Comparison of ENCODE assay signal across 8 cellular contexts in genomic region chr12:64273527-64274403, GRCh38. TPM values are rescaled to one million over a fixed set of nuclear protein-coding genes. Genes with fewer than 3 reads are reported as not detected.
DNase-seq lines count a peak whose midpoint lies in the region; ATAC-seq and TF ChIP-seq lines count a peak whose summit lies in the region.

No MANE protein-coding gene starts in this region.

- no peak overlapping the region for H3K27ac Mint-ChIP-seq in Caco-2 (ENCODE audit: unreplicated experiment)

- H3K9me3 Mint-ChIP-seq in Caco-2 (ENCODE audit: unreplicated experiment), result no peaks in the 10 kb centered on the region

- H3K36me3 ChIP-seq in Caco-2 (ENCODE audit: control insufficient read depth, insufficient read depth, low read length), result no peaks in the 10 kb centered on the region
- no peaks in the 10 kb centered on the region for H3K36me3 ChIP-seq in liver (ENCODE audit: control insufficient read depth in 4 of 4, insufficient read depth in 3 of 4, low read depth in 1 of 4, low read length in 3 of 4)
- no peaks in the 10 kb centered on the region for H3K36me3 ChIP-seq in body of pancreas (replicated peaks in 1 of 2; ENCODE audit: insufficient read depth in 1 of 2, low read depth in 2 of 2)

- intact Hi-C loops in Caco-2 (cut with micrococcal nuclease; ENCODE audit: unreplicated experiment) (loop anchor here (1.0 to 5.0 kb wide), 3 partner anchors 49 to 131 kb away; partner anchors contain the start of gene XPOT), body of pancreas (cut with DNase I) (no loop called here)

- BruUV-seq in Caco-2 (replicated peaks; lab: Mats Ljungman, UMichigan), result no TSS peak

- H3K4me1 ChIP-seq in Caco-2 (no peaks in the 10 kb centered on the region), liver (ENCODE audit: control insufficient read depth in 4 of 4, insufficient read depth in 4 of 4, low read length in 3 of 4) (no peaks in the 10 kb centered on the region), body of pancreas (no peaks in the 10 kb centered on the region)

- H3K9ac ChIP-seq in liver (ENCODE audit: low read depth in 1 of 2, low read length in 2 of 2), result no peak overlapping the region

- peak; percentile 58 to 73 for TF ChIP-seq RAD21 in liver (IDR thresholded peaks at IDR 0.05)

- DNase-seq in Caco-2 (peak in 1 of 2 experiments; percentile 30), body of pancreas (no peak), dedifferentiated amniotic fluid mesenchymal stem cell (ENCODE audit: extremely low spot score) (no peak)
- DNase-seq in Jurkat, Clone E6-1 (ENCODE audit: low read depth, low spot score), result peak; percentile 24
- DNase-seq in activated CD4-positive, alpha-beta T cell treated with anti-CD3 and anti-CD28 coated beads, Interleukin-2, amount 50 U/mL, for 48 hours, result peak; percentile 5 to 28
- DNase-seq in stimulated activated CD4-positive, alpha-beta T cell treated with anti-CD3 and anti-CD28 coated beads, Interleukin-1b, Interleukin-23, amount 100 ng/mL, for 48 hours, result no peak

- no peaks in the 10 kb centered on the region for H3K4me1 Mint-ChIP-seq in Caco-2 (ENCODE audit: low read depth, unreplicated experiment)

- H3K9me3 ChIP-seq in Caco-2, result no peaks in the 10 kb centered on the region
- no peaks in the 10 kb centered on the region for H3K9me3 ChIP-seq in liver (ENCODE audit: control insufficient read depth in 4 of 4, low read length in 3 of 4)
- no peaks in the 10 kb centered on the region for H3K9me3 ChIP-seq in body of pancreas

- H3K27me3 ChIP-seq in Caco-2 (replicated peaks; ENCODE audit: control insufficient read depth, insufficient read depth, low read length) (no peaks in the 10 kb centered on the region), liver (ENCODE audit: control insufficient read depth in 4 of 4, insufficient read depth in 4 of 4, low read length in 3 of 4) (no peaks in the 10 kb centered on the region), body of pancreas (no peaks in the 10 kb centered on the region)

- peak; percentile 60 for ATAC-seq in GM19324 (IDR thresholded peaks at IDR 0.05; ENCODE audit: low FRiP score, unreplicated experiment)
- no peak for ATAC-seq in body of pancreas

- no peaks in the 10 kb centered on the region for H3K36me3 Mint-ChIP-seq in Caco-2 (ENCODE audit: insufficient read depth, unreplicated experiment)

- TF ChIP-seq POLR2A in body of pancreas (IDR thresholded peaks at IDR 0.05), result no peak

- H3K4me3 ChIP-seq in Caco-2 (ENCODE audit: low read depth, low read length) (no peak overlapping the region), liver (ENCODE audit: low read depth in 1 of 3, low read length in 3 of 3) (no peak overlapping the region), body of pancreas (no peak overlapping the region)
- H3K4me3 ChIP-seq in Jurkat, Clone E6-1 (ENCODE audit: low read length), result no peak overlapping the region

- 75% methylated on average over 11 of the region's 11 CpGs for WGBS in liver
- 63 to 75% methylated on average over 11 of the region's 11 CpGs for WGBS in body of pancreas, 2 donors

- POLR2A ChIA-PET in Caco-2 (lab: Charles Lee), result interaction anchor here (0.6 kb wide), 1 partner anchor 115 kb away, joined by 7 read pairs; no protein-coding TSS in a partner anchor

- H3K27me3 Mint-ChIP-seq in Caco-2 (ENCODE audit: insufficient read depth, unreplicated experiment), result no peaks in the 10 kb centered on the region

- H3K4me3 Mint-ChIP-seq in Caco-2 (ENCODE audit: unreplicated experiment), result no peak overlapping the region

- CTCF ChIA-PET in Caco-2 (lab: Charles Lee), result no interaction called here

- TF ChIP-seq CTCF in Caco-2 (IDR thresholded peaks at IDR 0.05; ENCODE audit: insufficient read depth in 1 of 2, low read depth in 1 of 2, low read length in 1 of 2, severe bottlenecking in 1 of 2, unreplicated experiment in 1 of 2), result peak; percentile 30 to 41
- peak; percentile 32 for TF ChIP-seq CTCF in liver (IDR thresholded peaks at IDR 0.05; ENCODE audit: low read depth, low read length, missing input control)
- peak in 3 of 7 experiments; percentile 13 to 22 (median 14) for TF ChIP-seq CTCF in body of pancreas (IDR thresholded peaks at IDR 0.05)

- H3K27ac ChIP-seq in liver (ENCODE audit: low read depth in 1 of 2, low read length in 2 of 2) (no peak overlapping the region), body of pancreas (no peak overlapping the region)

TF ChIP-seq in liver, 16 proteins besides CTCF, POLR2A, EP300 and RAD21:
- TF ChIP-seq RXRA (IDR thresholded peaks at IDR 0.05) (no peak), JUND (IDR thresholded peaks at IDR 0.05) (no peak), TAF1 (conservative IDR thresholded peaks at IDR 0.05) (no peak), YY1 (IDR thresholded peaks at IDR 0.05) (no peak), ZBTB33 (IDR thresholded peaks at IDR 0.05) (no peak), REST (IDR thresholded peaks at IDR 0.05) (no peak), MAX (IDR thresholded peaks at IDR 0.05) (no peak)
TF ChIP-seq in liver: peak in this region for 0.

RNA-seq across cellular contexts. Expression of gene KICS2, which starts 51.7 kb away (rescaled TPM):
- total RNA-seq in Caco-2 (2022), result 8.2 and 8.6 TPM in 2 replicates
- 8.1 TPM for polyA plus RNA-seq in Jurkat, Clone E6-1 (2012; ENCODE audit: insufficient read depth, insufficient read length)
- total RNA-seq in liver, result 10 to 100 TPM in 1 of 2 donors, 1 to 10 TPM in 1; 4.1 to 10.7 TPM
- polyA plus RNA-seq in liver, result 1 to 10 TPM; 3.4 to 6.5 TPM
- total RNA-seq in body of pancreas, result 10 to 100 TPM in 1 of 2 donors, 1 to 10 TPM in 1; 7.0 to 50.4 TPM

Comparison
In these comparisons a context has a peak if more than half of its experiments do, and no peak if none do; other contexts are left out.
1. DNase-seq: peak in Jurkat, Clone E6-1 (single experiment) and activated CD4-positive, alpha-beta T cell treated with anti-CD3 and anti-CD28 coated beads, Interleukin-2, amount 50 U/mL, for 48 hours (2 of 2); none in body of pancreas (0 of 4), stimulated activated CD4-positive, alpha-beta T cell treated with anti-CD3 and anti-CD28 coated beads, Interleukin-1b, Interleukin-23, amount 100 ng/mL, for 48 hours (single experiment) and dedifferentiated amniotic fluid mesenchymal stem cell (single experiment).